28 cellular contexts compared by ENCODE assay signal in genomic region chr16:78464833-78465232, GRCh38.
"Had no signal": no experiment of that assay in that cellular context is flagged by ENCODE, and none has a peak within 500 bp of the region (broad histone marks: within the 10 kb centered on the region; RNA-seq: fewer than 3 reads in every experiment).

No MANE protein-coding gene starts in this region.

- ATAC-seq: stimulated activated effector memory CD8-positive, alpha-beta T cell treated with anti-CD3 and anti-CD28 coated beads, Interleukin-12 subunit alpha, Interleukin-12 subunit beta, amount 100 ng/mL, for 72 hours; stimulated activated memory B cell treated with anti-CD40 and anti-IgM and Interleukin-4, amounts not matched to agents 10 μg/mL and 1 μg/mL and 100 μg/mL, for 72 hours; stimulated activated naive CD8-positive, alpha-beta T cell treated with anti-CD3 and anti-CD28 coated beads, Interleukin-15, amount 100 ng/mL, for 72 hours; stimulated activated naive CD8-positive, alpha-beta T cell treated with anti-CD3 and anti-CD28 coated beads, Interleukin-15, Interleukin-2, amounts not matched to agents 100 U/mL and 50 U/mL, for 24 hours; upper lobe of right lung had no signal

- H3K4me1 ChIP-seq: testis, upper lobe of right lung, uterus had no signal

- FAIRE-seq: urothelium cell line had no signal

- H3K9me3 ChIP-seq: stomach, suprapubic skin, testis, thoracic aorta, thyroid gland, tibial artery, tibial nerve, transverse colon, upper lobe of left lung, upper lobe of right lung, uterus, vagina had no signal

- H3K36me3 Mint-ChIP-seq: stimulated activated effector memory CD8-positive, alpha-beta T cell treated with anti-CD3 and anti-CD28 coated beads, Interleukin-12 subunit alpha, Interleukin-12 subunit beta, amount 100 ng/mL, for 72 hours had no signal

- H3K27ac Mint-ChIP-seq: stimulated activated effector memory CD8-positive, alpha-beta T cell treated with anti-CD3 and anti-CD28 coated beads, Interleukin-12 subunit alpha, Interleukin-12 subunit beta, amount 100 ng/mL, for 72 hours; stimulated activated memory B cell treated with anti-CD40 and anti-IgM and Interleukin-4, amounts not matched to agents 10 μg/mL and 1 μg/mL and 100 μg/mL, for 72 hours; stimulated activated naive CD8-positive, alpha-beta T cell treated with anti-CD3 and anti-CD28 coated beads, Interleukin-15, amount 100 ng/mL, for 72 hours; stimulated activated naive CD8-positive, alpha-beta T cell treated with anti-CD3 and anti-CD28 coated beads, Interleukin-15, Interleukin-2, amounts not matched to agents 100 ng/mL and 50 ng/mL, for 24 hours; type B pancreatic cell had no signal

- H3K36me3 ChIP-seq: stomach, suprapubic skin, thoracic aorta, thyroid gland, tibial artery, tibial nerve, upper lobe of left lung, upper lobe of right lung, uterus, vagina had no signal

- H3K27ac ChIP-seq: stomach, suprapubic skin, testis, thoracic aorta, thyroid gland, tibial artery, tibial nerve, transverse colon, upper lobe of left lung, upper lobe of right lung, uterus, vagina had no signal

- DNase-seq: stimulated activated CD4-positive, alpha-beta T cell treated with anti-CD3 and anti-CD28 coated beads, Interleukin-2, amount 100 ng/mL, for 48 hours; stimulated activated CD4-positive, alpha-beta T cell treated with anti-CD3 and anti-CD28 coated beads, Interleukin-4, amount 100 ng/mL, for 1 hour; stimulated activated CD4-positive, alpha-beta T cell treated with anti-CD3 and anti-CD28 coated beads, Interleukin-4, amount 100 ng/mL, for 24 hours; stimulated activated CD4-positive, alpha-beta T cell treated with anti-CD3 and anti-CD28 coated beads, Interleukin-4, amount 100 ng/mL, for 4 hours; stimulated activated CD8-positive, alpha-beta memory T cell treated with anti-CD3 and anti-CD28 coated beads, Interleukin-4, amount 100 ng/mL, for 48 hours; stimulated activated naive CD4-positive, alpha-beta T cell; stimulated activated naive CD4-positive, alpha-beta T cell treated with Interleukin-2 at 50 U/mL for 16 hours; stimulated activated naive CD8-positive, alpha-beta T cell treated with anti-CD3 and anti-CD28 coated beads, Interleukin-15, amount 100 ng/mL, for 72 hours; stimulated activated naive CD8-positive, alpha-beta T cell treated with anti-CD3 and anti-CD28 coated beads, Interleukin-15, Interleukin-2, amounts not matched to agents 100 U/mL and 50 U/mL, for 24 hours; stomach; substantia nigra; testis; thyroid gland; tibial artery; transverse colon; trophoblast cell; upper lobe of left lung; upper lobe of right lung; uterus had no signal

- H3K9me3 Mint-ChIP-seq: stimulated activated effector memory CD8-positive, alpha-beta T cell treated with anti-CD3 and anti-CD28 coated beads, Interleukin-12 subunit alpha, Interleukin-12 subunit beta, amount 100 ng/mL, for 72 hours had no signal

- H3K27me3 Mint-ChIP-seq: stimulated activated memory B cell treated with anti-CD40 and anti-IgM and Interleukin-4, amounts not matched to agents 10 μg/mL and 1 μg/mL and 100 μg/mL, for 72 hours; stimulated activated naive CD8-positive, alpha-beta T cell treated with anti-CD3 and anti-CD28 coated beads, Interleukin-15, amount 100 ng/mL, for 72 hours; stimulated activated naive CD8-positive, alpha-beta T cell treated with anti-CD3 and anti-CD28 coated beads, Interleukin-15, Interleukin-2, amounts not matched to agents 100 ng/mL and 50 ng/mL, for 24 hours had no signal

- H3K4me3 ChIP-seq: stomach, suprapubic skin, testis, thoracic aorta, thyroid gland, tibial artery, tibial nerve, transverse colon, upper lobe of left lung, upper lobe of right lung, uterus, vagina had no signal

- H3K4me3 Mint-ChIP-seq: stimulated activated effector memory CD8-positive, alpha-beta T cell treated with anti-CD3 and anti-CD28 coated beads, Interleukin-12 subunit alpha, Interleukin-12 subunit beta, amount 100 ng/mL, for 72 hours; stimulated activated memory B cell treated with anti-CD40 and anti-IgM and Interleukin-4, amounts not matched to agents 10 μg/mL and 1 μg/mL and 100 μg/mL, for 72 hours; stimulated activated naive CD8-positive, alpha-beta T cell treated with anti-CD3 and anti-CD28 coated beads, Interleukin-15, amount 100 ng/mL, for 72 hours; stimulated activated naive CD8-positive, alpha-beta T cell treated with anti-CD3 and anti-CD28 coated beads, Interleukin-15, Interleukin-2, amounts not matched to agents 100 ng/mL and 50 ng/mL, for 24 hours; type B pancreatic cell had no signal

- H3K4me1 Mint-ChIP-seq: stimulated activated effector memory CD8-positive, alpha-beta T cell treated with anti-CD3 and anti-CD28 coated beads, Interleukin-12 subunit alpha, Interleukin-12 subunit beta, amount 100 ng/mL, for 72 hours; stimulated activated memory B cell treated with anti-CD40 and anti-IgM and Interleukin-4, amounts not matched to agents 10 μg/mL and 1 μg/mL and 100 μg/mL, for 72 hours; stimulated activated naive CD8-positive, alpha-beta T cell treated with anti-CD3 and anti-CD28 coated beads, Interleukin-15, amount 100 ng/mL, for 72 hours had no signal

- H3K27me3 ChIP-seq: stomach, suprapubic skin, testis, thyroid gland, tibial artery, tibial nerve, transverse colon, upper lobe of left lung, upper lobe of right lung, uterus, vagina had no signal
